ENCODE assay signal across 37 cellular contexts in genomic region chr1:107091418-107091817, GRCh38. TPM values are rescaled to one million over a fixed set of nuclear protein-coding genes. Genes with fewer than 3 reads are reported as not detected.
A peak's percentile ranks its signal among the peaks of the same experiment; 100 is the strongest.
DNase-seq lines count a peak whose midpoint lies in the region; ATAC-seq, FAIRE-seq and TF ChIP-seq lines count a peak whose summit lies in the region.
"Had no signal": no experiment of that assay in that cellular context is flagged by ENCODE, and none has a peak within 500 bp of the region (broad histone marks: within the 10 kb centered on the region; RNA-seq: fewer than 3 reads in every experiment).

No MANE protein-coding gene starts in this region.

- TF ChIP-seq RAD21 in HepG2 (CRISPR knock-in tag; IDR thresholded peaks at IDR 0.05) (no peak), K562 (CRISPR knock-in tag; conservative IDR thresholded peaks at IDR 0.05 in 1 of 2, IDR thresholded peaks at IDR 0.05 in 1 of 2) (no peak), H1 (IDR thresholded peaks at IDR 0.05 in 1 of 2, conservative IDR thresholded peaks at IDR 0.05 in 1 of 2; ENCODE audit: low read depth in 2 of 2, low read length in 2 of 2) (no peak)

- H4K20me1 ChIP-seq in HepG2 (ENCODE audit: insufficient read depth, low read length): no peaks in the 10 kb centered on the region
- H4K20me1 ChIP-seq in K562 (replicated peaks; ENCODE audit: control insufficient read depth, insufficient read depth, low read length): no peaks in the 10 kb centered on the region
- no peaks in the 10 kb centered on the region for H4K20me1 ChIP-seq in H1 (replicated peaks in 1 of 2; ENCODE audit: control insufficient read depth in 1 of 2, insufficient read depth in 2 of 2, low read length in 2 of 2)
- no peaks in the 10 kb centered on the region for H4K20me1 ChIP-seq in osteoblast (ENCODE audit: insufficient read depth, low read length)
- H4K20me1 ChIP-seq: BLaER1; BLaER1 treated with 17β-estradiol and CSF1 and Interleukin-3, amounts not matched to agents 10 nM and 100 nM had no signal

- TF ChIP-seq EP300 in HepG2 (IDR thresholded peaks at IDR 0.05; ENCODE audit: low read depth in 2 of 2, low read length in 2 of 2) (no peak), HepG2 (CRISPR knock-in tag; IDR thresholded peaks at IDR 0.05; ENCODE audit: borderline replicate concordance) (no peak), K562 (IDR thresholded peaks at IDR 0.05; ENCODE audit: low read length) (no peak), H1 (IDR thresholded peaks at IDR 0.05; ENCODE audit: borderline replicate concordance in 1 of 2, low read depth in 2 of 2, low read length in 2 of 2) (no peak)

- DNase-seq in HepG2 (ENCODE audit: low spot score): no peak
- DNase-seq in right lobe of liver: no peak
- DNase-seq in K562 (ENCODE audit: extremely low read depth in 1 of 4, low spot score in 3 of 4): no peak
- DNase-seq in H1 (ENCODE audit: low read depth in 1 of 2, low spot score in 2 of 2): no peak
- DNase-seq in osteoblast (ENCODE audit: insufficient read length, low spot score, missing footprints): peak; percentile 9
- no peak for DNase-seq in RKO (ENCODE audit: low spot score)
- no peak for DNase-seq in SIG-M5 treated with dmso at 0.1 percent for 504 hours (lab: John Stamatoyannopoulos, UW; ENCODE audit: unreplicated experiment)
- DNase-seq: 8988T; ACHN; AML-193; BE2C; C1 segment of cervical spinal cord; Caco-2; Calu3; CD4-positive, alpha-beta memory T cell; CD4-positive, alpha-beta T cell; CD4-positive, CD25-positive, alpha-beta regulatory T cell; CD8-positive, alpha-beta memory T cell; CD8-positive, alpha-beta T cell; COR-L47; DMS 273 treated with DMSO at 0.1 percent for 48 hours; DMS153; DMS53; DMS79; DMS79 treated with DMSO at 0.1 percent for 48 hours; DND-41; EL had no signal

- no peak overlapping the region for H2BK12ac ChIP-seq in H1 (ENCODE audit: low read depth, low read length)

- 16% methylated on average over 1 of the region's 1 CpG for WGBS in HepG2 (ENCODE audit: low lambda C conversion rate)
- 70% methylated on average over 1 of the region's 1 CpG for WGBS in right lobe of liver (ENCODE audit: insufficient coverage, low coverage, low lambda C conversion rate, missing lambda C conversion rate)
- 5% methylated on average over 1 of the region's 1 CpG for WGBS in K562 (ENCODE audit: insufficient coverage, low coverage, missing lambda C conversion rate)
- WGBS in H1 (ENCODE audit: extremely low coverage in 1 of 2, insufficient coverage in 1 of 2, insufficient read length in 1 of 2, insufficient replicate concordance in 2 of 2, low coverage in 1 of 2, low lambda C conversion rate in 2 of 2, missing lambda C conversion rate in 1 of 2), 2 experiments: 91% methylated on average over 1 of the region's 1 CpG; no CpG with 5 or more reads in 1 of the 2 experiments

- H2BK120ac ChIP-seq in H1 (replicated peaks; ENCODE audit: low read depth, low read length): no peak overlapping the region

- H3K4me2 ChIP-seq in HepG2 (ENCODE audit: low read depth, low read length): no peak overlapping the region
- H3K4me2 ChIP-seq in K562 (ENCODE audit: insufficient read depth, low read length): no peak overlapping the region
- no peak overlapping the region for H3K4me2 ChIP-seq in H1 (ENCODE audit: insufficient read depth in 1 of 2, low read depth in 2 of 2, low read length in 2 of 2)
- no peak overlapping the region for H3K4me2 ChIP-seq in osteoblast (ENCODE audit: insufficient read depth, low read length)
- H3K4me2 ChIP-seq: A549; BLaER1; BLaER1 treated with 17β-estradiol and CSF1 and Interleukin-3, amounts not matched to agents 10 nM and 100 nM had no signal

- TF ChIP-seq POLR2A in HepG2 (IDR thresholded peaks at IDR 0.05; ENCODE audit: insufficient read depth in 1 of 2, low read depth in 2 of 2, low read length in 2 of 2): no peak
- TF ChIP-seq POLR2A in right lobe of liver (IDR thresholded peaks at IDR 0.05): no peak
- TF ChIP-seq POLR2A in K562 (conservative IDR thresholded peaks at IDR 0.05): no peak
- TF ChIP-seq POLR2A in H1 (IDR thresholded peaks at IDR 0.05; ENCODE audit: control extremely low read depth in 1 of 2, low read depth in 2 of 2, low read length in 2 of 2): no peak

- H3K18ac ChIP-seq in H1 (ENCODE audit: extremely low read depth, low read length): no peak overlapping the region

- no peaks in the 10 kb centered on the region for H3K79me1 ChIP-seq in H1 (ENCODE audit: low read depth, low read length)

- no peak overlapping the region for H3K14ac ChIP-seq in H1 (ENCODE audit: insufficient read length)

- H4K5ac ChIP-seq in H1 (ENCODE audit: insufficient read length, low read depth, low read length): no peak overlapping the region

- H3K79me2 ChIP-seq in HepG2 (ENCODE audit: insufficient read depth, low read length) (no peaks in the 10 kb centered on the region), K562 (ENCODE audit: control insufficient read depth, insufficient read depth, low read length) (no peaks in the 10 kb centered on the region), H1 (ENCODE audit: control insufficient read depth in 1 of 2, insufficient read depth in 2 of 2, low read length in 2 of 2) (no peaks in the 10 kb centered on the region), osteoblast (ENCODE audit: insufficient read depth, low read length) (no peaks in the 10 kb centered on the region)

- H3K4me3 ChIP-seq in HepG2 (replicated peaks in 1 of 3; ENCODE audit: insufficient read depth in 1 of 3, low read depth in 2 of 3, low read length in 3 of 3) (no peak overlapping the region), right lobe of liver (no peak overlapping the region), K562 (no peak overlapping the region), H1 (ENCODE audit: extremely low read depth in 1 of 4, insufficient read depth in 2 of 4, low read depth in 3 of 4, low read length in 4 of 4) (no peak overlapping the region), osteoblast (ENCODE audit: insufficient read depth, low read length) (no peak overlapping the region)
- H3K4me3 ChIP-seq: A549; BLaER1; BLaER1 treated with 17β-estradiol and CSF1 and Interleukin-3, amounts not matched to agents 10 nM and 100 nM had no signal

- H3K36me3 ChIP-seq in HepG2 (replicated peaks in 1 of 2; ENCODE audit: control insufficient read depth in 1 of 2, insufficient read depth in 2 of 2, low read length in 2 of 2) (no peaks in the 10 kb centered on the region), right lobe of liver (no peaks in the 10 kb centered on the region), K562 (ENCODE audit: control insufficient read depth, insufficient read depth, low read length) (no peaks in the 10 kb centered on the region), H1 (ENCODE audit: control insufficient read depth in 2 of 4, insufficient read depth in 4 of 4, low read length in 3 of 4) (no peaks in the 10 kb centered on the region), osteoblast (ENCODE audit: insufficient read depth, low read length) (no peaks in the 10 kb centered on the region)
- H3K36me3 ChIP-seq: BE2C; BLaER1; BLaER1 treated with 17β-estradiol and CSF1 and Interleukin-3, amounts not matched to agents 10 nM and 100 nM had no signal

- POLR2A ChIA-PET in HepG2 (lab: Yijun Ruan, JAX) (no interaction called here), K562 (lab: Yijun Ruan, JAX) (no interaction called here), H1 (lab: Charles Lee; ENCODE audit: partially characterized antibody) (no interaction called here)

- H3K9me3 ChIP-seq in HepG2 (ENCODE audit: low read length): no peaks in the 10 kb centered on the region
- no peaks in the 10 kb centered on the region for H3K9me3 ChIP-seq in right lobe of liver
- H3K9me3 ChIP-seq in K562 (replicated peaks; ENCODE audit: control insufficient read depth, insufficient read depth, low read depth, low read length): no peaks in the 10 kb centered on the region
- no peaks in the 10 kb centered on the region for H3K9me3 ChIP-seq in H1 (ENCODE audit: insufficient read depth in 2 of 2, low read depth in 1 of 2, low read length in 1 of 2)
- H3K9me3 ChIP-seq in osteoblast (ENCODE audit: low read depth, low read length): no peaks in the 10 kb centered on the region
- H3K9me3 ChIP-seq: A549, BE2C, BLaER1, Caco-2 had no signal

- in situ Hi-C loops in HepG2 (cut with HindIII; ENCODE audit: extremely low pct_ligation_motif_present, low pct_unique_long_range_greater_than_20kb) (no loop called here), K562 (cut with MboI) (no loop called here)

- intact Hi-C loops in HepG2 (cut with micrococcal nuclease; ENCODE audit: unreplicated experiment) (no loop called here), right lobe of liver (cut with DNase I) (no loop called here), K562 (cut with micrococcal nuclease) (no loop called here)

- H3K9me1 ChIP-seq in K562 (ENCODE audit: control insufficient read depth, insufficient read depth, low read length): no peaks in the 10 kb centered on the region

- no peak overlapping the region for H2BK20ac ChIP-seq in H1 (ENCODE audit: low read length)

- H3K4ac ChIP-seq in H1 (replicated peaks; ENCODE audit: insufficient read length, low read depth, low read length): no peak overlapping the region

- no peaks in the 10 kb centered on the region for H3K4me1 ChIP-seq in HepG2 (ENCODE audit: insufficient read depth, low read length)
- H3K4me1 ChIP-seq in right lobe of liver: no peaks in the 10 kb centered on the region
- H3K4me1 ChIP-seq in K562 (replicated peaks in 1 of 2; ENCODE audit: control insufficient read depth in 2 of 2, insufficient read depth in 2 of 2, low read length in 2 of 2): no peaks in the 10 kb centered on the region
- H3K4me1 ChIP-seq in H1 (replicated peaks in 1 of 4; ENCODE audit: control insufficient read depth in 3 of 4, insufficient read depth in 4 of 4, low read length in 3 of 4): no peaks in the 10 kb centered on the region
- no peaks in the 10 kb centered on the region for H3K4me1 ChIP-seq in osteoblast (ENCODE audit: insufficient read depth, low read length)
- H3K4me1 ChIP-seq: A549; BE2C; BLaER1; BLaER1 treated with 17β-estradiol and CSF1 and Interleukin-3, amounts not matched to agents 10 nM and 100 nM; Caco-2 had no signal

- no TSS peak for BruUV-seq in HepG2 (replicated peaks; lab: Mats Ljungman, UMichigan)
- no TSS peak for BruUV-seq in K562 (replicated peaks; lab: Mats Ljungman, UMichigan)

- no peak overlapping the region for H2BK15ac ChIP-seq in H1 (ENCODE audit: low read length)

- H3K27me3 ChIP-seq in HepG2 (ENCODE audit: control insufficient read depth in 1 of 2, insufficient read depth in 2 of 2, low read length in 2 of 2) (no peaks in the 10 kb centered on the region), right lobe of liver (no peaks in the 10 kb centered on the region), K562 (ENCODE audit: control insufficient read depth in 2 of 2, insufficient read depth in 2 of 2, low read length in 2 of 2) (no peaks in the 10 kb centered on the region), H1 (replicated peaks in 1 of 4; ENCODE audit: control insufficient read depth in 3 of 4, extremely low read depth in 1 of 4, insufficient read depth in 3 of 4, low read length in 3 of 4) (no peaks in the 10 kb centered on the region), osteoblast (ENCODE audit: insufficient read depth, low read length) (no peaks in the 10 kb centered on the region)
- H3K27me3 ChIP-seq: BE2C; BLaER1; BLaER1 treated with 17β-estradiol and CSF1 and Interleukin-3, amounts not matched to agents 10 nM and 100 nM had no signal

- no peak overlapping the region for H3K56ac ChIP-seq in H1 (replicated peaks; ENCODE audit: insufficient read length, low read depth, low read length)

- no peak overlapping the region for H4K91ac ChIP-seq in H1 (replicated peaks; ENCODE audit: insufficient read length, low read length)

- H2AK5ac ChIP-seq in H1 (ENCODE audit: low read depth, low read length): no peak overlapping the region

- H3K23me2 ChIP-seq in H1 (ENCODE audit: low read depth, low read length): no peaks in the 10 kb centered on the region

- H3K23ac ChIP-seq in H1 (ENCODE audit: insufficient read length): no peak overlapping the region

- FAIRE-seq in HepG2 (lab: Jason Lieb, UNC) (no peak), K562 (lab: Jason Lieb, UNC) (no peak), H1 (lab: Jason Lieb, UNC) (no peak)
- FAIRE-seq: A204.1, A549, D721Med had no signal

- H3K27ac ChIP-seq in HepG2 (ENCODE audit: extremely low read length, insufficient read depth, low read length): no peak overlapping the region
- no peak overlapping the region for H3K27ac ChIP-seq in right lobe of liver
- no peak overlapping the region for H3K27ac ChIP-seq in K562 (ENCODE audit: extremely low read depth, low read depth, low read length)
- no peak overlapping the region for H3K27ac ChIP-seq in H1 (ENCODE audit: low read depth, low read length)
- H3K27ac ChIP-seq in osteoblast (ENCODE audit: low read depth, low read length): no peak overlapping the region
- H3K27ac ChIP-seq: 22Rv1; A549; BLaER1; BLaER1 treated with 17β-estradiol and CSF1 and Interleukin-3, amounts not matched to agents 10 nM and 100 nM; C4-2B had no signal

- H2BK5ac ChIP-seq in H1 (ENCODE audit: low read depth, low read length): no peak overlapping the region

- CTCF ChIA-PET in HepG2 (lab: Yijun Ruan, JAX; ENCODE audit: low intra/inter-chr PET ratio, low total read pairs) (no interaction called here), K562 (lab: Yijun Ruan, JAX; ENCODE audit: low intra/inter-chr PET ratio) (no interaction called here), H1 (lab: Charles Lee; ENCODE audit: partially characterized antibody) (no interaction called here)

- ATAC-seq in HepG2: no peak
- no peak for ATAC-seq in right lobe of liver
- ATAC-seq in K562: no peak
- no peak for ATAC-seq in GM18861 (IDR thresholded peaks at IDR 0.05; ENCODE audit: unreplicated experiment)
- ATAC-seq: A549; CD8-positive, alpha-beta T cell had no signal

- H3K9ac ChIP-seq in HepG2 (ENCODE audit: insufficient read depth, low read depth, low read length) (no peak overlapping the region), K562 (ENCODE audit: insufficient read depth in 1 of 2, low read depth in 2 of 2, low read length in 2 of 2) (no peak overlapping the region), H1 (replicated peaks in 1 of 4; ENCODE audit: extremely low read depth in 1 of 4, low read depth in 3 of 4, low read length in 3 of 4) (no peak overlapping the region)
- H3K9ac ChIP-seq: BLaER1; BLaER1 treated with 17β-estradiol and CSF1 and Interleukin-3, amounts not matched to agents 10 nM and 100 nM had no signal

- TF ChIP-seq CTCF in HepG2 (CRISPR knock-in tag; IDR thresholded peaks at IDR 0.05) (no peak), right lobe of liver (IDR thresholded peaks at IDR 0.05) (no peak), K562 (IDR thresholded peaks at IDR 0.05 in 2 of 3, conservative IDR thresholded peaks at IDR 0.05 in 1 of 3; ENCODE audit: insufficient read depth in 2 of 3, low read depth in 1 of 3, low read length in 3 of 3) (no peak), H1 (IDR thresholded peaks at IDR 0.05; ENCODE audit: control extremely low read depth in 1 of 3, insufficient read depth in 1 of 3, low read depth in 1 of 3, low read length in 3 of 3) (no peak), osteoblast (IDR thresholded peaks at IDR 0.05; ENCODE audit: extremely low read depth, low read depth, low read length) (no peak)

- H2AFZ ChIP-seq in HepG2 (ENCODE audit: low read length) (no peak overlapping the region), K562 (ENCODE audit: low read depth, low read length) (no peak overlapping the region), H1 (ENCODE audit: low read length) (no peak overlapping the region), osteoblast (ENCODE audit: low read length) (no peak overlapping the region)

- H4K8ac ChIP-seq in H1 (ENCODE audit: extremely low read depth, insufficient read depth, low read length): no peak overlapping the region

RNA-seq across cellular contexts. Expression of gene PRMT6, which starts 34.9 kb away (rescaled TPM):
- total RNA-seq in HepG2 (2016; rRNA removed; fragmentation: Illumina TruSeq; extraction: Trizol): 15.8 and 20.3 TPM in 2 replicates
- 1.3 TPM in 2 replicates for total RNA-seq in HepG2 (2016; cell fraction: cytosol; rRNA removed; fragmentation: Illumina TruSeq; extraction: Trizol; ENCODE audit: low read depth)
- total RNA-seq in HepG2 (2016; cell fraction: insoluble cytoplasmic fraction; rRNA removed; fragmentation: Illumina TruSeq; extraction: Trizol): 17.4 and 20.1 TPM in 2 replicates
- 9.1 and 9.4 TPM in 2 replicates for total RNA-seq in HepG2 (2016; cell fraction: membrane; rRNA removed; fragmentation: Illumina TruSeq; extraction: Trizol)
- 10.0 and 10.4 TPM in 2 replicates for total RNA-seq in HepG2 (2016; cell fraction: nucleus; rRNA removed; fragmentation: Illumina TruSeq; extraction: Trizol)
- polyA plus RNA-seq in HepG2 (2011; rRNA removed): 8.1 and 8.7 TPM in 2 replicates
- 7.1 and 7.8 TPM in 2 replicates for polyA plus RNA-seq in HepG2 (2011; cell fraction: cytosol; rRNA removed)
- 2.8 and 3.9 TPM in 2 replicates for polyA plus RNA-seq in HepG2 (2011; cell fraction: nucleus; rRNA removed)
- 8.2 and 12.4 TPM in 2 replicates for polyA plus RNA-seq in HepG2 (2012)
- 1.2 and 1.6 TPM in 2 replicates for polyA plus RNA-seq in HepG2 (2016; cell fraction: cytosol; fragmentation: Illumina TruSeq; extraction: Trizol; ENCODE audit: low read depth)
- polyA plus RNA-seq in HepG2 (2016; cell fraction: insoluble cytoplasmic fraction; fragmentation: Illumina TruSeq; extraction: Trizol; ENCODE audit: low read depth): 27.2 and 29.0 TPM in 2 replicates
- 6.9 and 7.7 TPM in 2 replicates for polyA plus RNA-seq in HepG2 (2016; cell fraction: membrane; fragmentation: Illumina TruSeq; extraction: Trizol; ENCODE audit: low read depth)
- 13.4 and 15.6 TPM in 2 replicates for polyA plus RNA-seq in HepG2 (2016; cell fraction: nucleus; fragmentation: Illumina TruSeq; extraction: Trizol; ENCODE audit: insufficient read depth, low read depth)
- polyA minus RNA-seq in HepG2 (2011; rRNA and poly(A)+ RNA removed; ENCODE audit: low replicate concordance): 11.2 and 16.9 TPM in 2 replicates
- polyA minus RNA-seq in HepG2 (2011; cell fraction: cytosol; rRNA and poly(A)+ RNA removed): 6.3 TPM in 2 replicates
- polyA minus RNA-seq in HepG2 (2011; cell fraction: nucleus; rRNA and poly(A)+ RNA removed): 5.3 and 6.1 TPM in 2 replicates
- 10 to 100 TPM in 2 of 6 experiments, 1 to 10 TPM in 3, under 1 TPM in 1; 0.97 to 12.7 (median 5.4) TPM for total RNA-seq in right lobe of liver
- total RNA-seq in K562 (2011; cell fraction: chromatin; rRNA removed; ENCODE audit: low replicate concordance): 14.0 and 15.6 TPM in 2 replicates
- total RNA-seq in K562 (2011; cell fraction: nucleolus; rRNA removed): 16.4 and 21.0 TPM in 2 replicates
- total RNA-seq in K562 (2011; cell fraction: nucleoplasm; rRNA removed): 15.0 and 16.9 TPM in 2 replicates
- 31.6 and 36.4 TPM in 2 replicates for total RNA-seq in K562 (2014; rRNA removed)
- total RNA-seq in K562 (2014; rRNA removed; fragmentation: Illumina TruSeq; extraction: Trizol): 24.8 and 27.2 TPM in 2 replicates
- 28.5 and 29.4 TPM in 2 replicates for total RNA-seq in K562 (2015; rRNA removed; fragmentation: Illumina TruSeq; extraction: Trizol)
- total RNA-seq in K562 (2021): 35.6 and 36.9 TPM in 2 replicates
- 14.5 and 24.3 TPM in 2 replicates for polyA plus RNA-seq in K562 (2011; rRNA removed)
- polyA plus RNA-seq in K562 (2011; cell fraction: cytosol; rRNA removed): 10.4 and 25.4 TPM in 2 replicates
- 6.6 and 10.2 TPM in 2 replicates for polyA plus RNA-seq in K562 (2011; cell fraction: nucleus; rRNA removed)
- polyA plus RNA-seq in K562 (2012): 21.2 and 32.4 TPM in 2 replicates
- 32.6 and 33.4 TPM in 2 replicates for polyA plus RNA-seq in K562 (2014; fragmentation: Illumina TruSeq; extraction: Trizol)
- 1 to 10 TPM; 6.1 to 7.0 TPM for polyA plus RNA-seq in K562 (2014; fragmentation: Nextera tagmentation; extraction: Ambion mirVana)
- 28.4 and 30.3 TPM in 2 replicates for polyA plus RNA-seq in K562 (2014; rRNA removed)
- 19.9 and 22.6 TPM in 2 replicates for polyA minus RNA-seq in K562 (2011; rRNA and poly(A)+ RNA removed)
- polyA minus RNA-seq in K562 (2011; cell fraction: cytosol; rRNA and poly(A)+ RNA removed): 10.2 and 17.1 TPM in 2 replicates
- polyA minus RNA-seq in K562 (2011; cell fraction: nucleus; rRNA and poly(A)+ RNA removed): 19.1 and 23.5 TPM in 2 replicates
- 38.2 and 38.4 TPM in 2 replicates for total RNA-seq in H1 (2021; fragmentation: NEBNext Ultra II Directional; extraction: Animal tissue kit (Norgen Biotek cat#: 25700))
- 23.6 and 27.7 TPM in 2 replicates for polyA plus RNA-seq in H1 (2011; rRNA removed)
- 32.3 TPM for polyA plus RNA-seq in H1 (2011; cell fraction: cytosol; rRNA removed)
- 19.1 TPM for polyA plus RNA-seq in H1 (2011; cell fraction: nucleus; rRNA removed)
- polyA plus RNA-seq in H1 (2012, experiment 1 of 2): 28.8 to 31.0 TPM (median 30.0 TPM) in 4 replicates
- polyA plus RNA-seq in H1 (2012, experiment 2 of 2): 15.8 TPM
- 19.3 TPM for polyA plus RNA-seq in H1 (2013, experiment 1 of 2)
- polyA plus RNA-seq in H1 (2013, experiment 2 of 2): 18.5 TPM
- polyA minus RNA-seq in H1 (2011; rRNA and poly(A)+ RNA removed): 20.7 and 22.0 TPM in 2 replicates
- polyA minus RNA-seq in H1 (2011; cell fraction: cytosol; rRNA and poly(A)+ RNA removed): 22.9 TPM
- polyA minus RNA-seq in H1 (2011; cell fraction: nucleus; rRNA and poly(A)+ RNA removed): 21.0 TPM
- total RNA-seq in osteoblast: 18.9 and 22.4 TPM in 2 replicates
- polyA plus RNA-seq: A549 had no signal

RNA-seq across cellular contexts. Expression of gene NTNG1, which starts 49.4 kb away (rescaled TPM):
- total RNA-seq in HepG2 (2016; rRNA removed; fragmentation: Illumina TruSeq; extraction: Trizol) (not detected in 2 replicates), right lobe of liver (not detected), K562 (2014; rRNA removed) (not detected in 2 replicates), K562 (2014; rRNA removed; fragmentation: Illumina TruSeq; extraction: Trizol) (not detected in 2 replicates), K562 (2015; rRNA removed; fragmentation: Illumina TruSeq; extraction: Trizol) (not detected in 2 replicates), K562 (2021) (not detected in 2 replicates), osteoblast (3.6 and 6.2 TPM in 2 replicates)
- not detected in 2 replicates for total RNA-seq in HepG2 (2016; cell fraction: cytosol; rRNA removed; fragmentation: Illumina TruSeq; extraction: Trizol; ENCODE audit: low read depth)
- total RNA-seq in HepG2 (2016; cell fraction: insoluble cytoplasmic fraction; rRNA removed; fragmentation: Illumina TruSeq; extraction: Trizol): not detected in 2 replicates
- total RNA-seq in HepG2 (2016; cell fraction: membrane; rRNA removed; fragmentation: Illumina TruSeq; extraction: Trizol): not detected in 2 replicates
- not detected in 2 replicates for total RNA-seq in HepG2 (2016; cell fraction: nucleus; rRNA removed; fragmentation: Illumina TruSeq; extraction: Trizol)
- polyA plus RNA-seq in HepG2 (2011; rRNA removed) (0.03 TPM in 1 of 2 replicates, not detected in the other), K562 (2011; rRNA removed) (not detected in 2 replicates), K562 (2014; fragmentation: Illumina TruSeq; extraction: Trizol) (not detected in 2 replicates), K562 (2014; fragmentation: Nextera tagmentation; extraction: Ambion mirVana) (not detected), K562 (2014; rRNA removed) (not detected in 2 replicates), H1 (2011; rRNA removed) (0.83 and 1.2 TPM in 2 replicates)
- polyA plus RNA-seq in HepG2 (2011; cell fraction: cytosol; rRNA removed): 0.01 and 0.04 TPM in 2 replicates
- 0.05 and 0.10 TPM in 2 replicates for polyA plus RNA-seq in HepG2 (2011; cell fraction: nucleus; rRNA removed)
- not detected in 2 replicates for polyA plus RNA-seq in HepG2 (2012)
- polyA plus RNA-seq in HepG2 (2016; cell fraction: cytosol; fragmentation: Illumina TruSeq; extraction: Trizol; ENCODE audit: low read depth): not detected in 2 replicates
- not detected in 2 replicates for polyA plus RNA-seq in HepG2 (2016; cell fraction: insoluble cytoplasmic fraction; fragmentation: Illumina TruSeq; extraction: Trizol; ENCODE audit: low read depth)
- polyA plus RNA-seq in HepG2 (2016; cell fraction: membrane; fragmentation: Illumina TruSeq; extraction: Trizol; ENCODE audit: low read depth): not detected in 2 replicates
- not detected in 2 replicates for polyA plus RNA-seq in HepG2 (2016; cell fraction: nucleus; fragmentation: Illumina TruSeq; extraction: Trizol; ENCODE audit: insufficient read depth, low read depth)
- 0.28 TPM in 1 of 2 replicates, not detected in the other for polyA minus RNA-seq in HepG2 (2011; rRNA and poly(A)+ RNA removed; ENCODE audit: low replicate concordance)
- not detected in 2 replicates for polyA minus RNA-seq in HepG2 (2011; cell fraction: cytosol; rRNA and poly(A)+ RNA removed)
- 0.25 and 0.26 TPM in 2 replicates for polyA minus RNA-seq in HepG2 (2011; cell fraction: nucleus; rRNA and poly(A)+ RNA removed)
- total RNA-seq in K562 (2011; cell fraction: chromatin; rRNA removed; ENCODE audit: low replicate concordance): not detected in 2 replicates
- not detected in 2 replicates for total RNA-seq in K562 (2011; cell fraction: nucleolus; rRNA removed)
- total RNA-seq in K562 (2011; cell fraction: nucleoplasm; rRNA removed): not detected in 2 replicates
- polyA plus RNA-seq in K562 (2011; cell fraction: cytosol; rRNA removed): not detected in 2 replicates
- not detected in 2 replicates for polyA plus RNA-seq in K562 (2011; cell fraction: nucleus; rRNA removed)
- polyA plus RNA-seq in K562 (2012): not detected in 2 replicates
- not detected in 2 replicates for polyA minus RNA-seq in K562 (2011; rRNA and poly(A)+ RNA removed)
- polyA minus RNA-seq in K562 (2011; cell fraction: cytosol; rRNA and poly(A)+ RNA removed): not detected in 2 replicates
- polyA minus RNA-seq in K562 (2011; cell fraction: nucleus; rRNA and poly(A)+ RNA removed): not detected in 2 replicates
- 3.4 and 4.1 TPM in 2 replicates for total RNA-seq in H1 (2021; fragmentation: NEBNext Ultra II Directional; extraction: Animal tissue kit (Norgen Biotek cat#: 25700))
- 1.2 TPM for polyA plus RNA-seq in H1 (2011; cell fraction: cytosol; rRNA removed)
- 1.4 TPM for polyA plus RNA-seq in H1 (2011; cell fraction: nucleus; rRNA removed)
- 0.62 to 1.7 TPM (median 0.97 TPM) in 4 replicates for polyA plus RNA-seq in H1 (2012, experiment 1 of 2)
- polyA plus RNA-seq in H1 (2012, experiment 2 of 2): 0.20 TPM
- 2.6 TPM for polyA plus RNA-seq in H1 (2013, experiment 1 of 2)
- polyA plus RNA-seq in H1 (2013, experiment 2 of 2): 2.9 TPM
- polyA minus RNA-seq in H1 (2011; rRNA and poly(A)+ RNA removed): 3.4 and 3.7 TPM in 2 replicates
- 0.73 TPM for polyA minus RNA-seq in H1 (2011; cell fraction: cytosol; rRNA and poly(A)+ RNA removed)
- polyA minus RNA-seq in H1 (2011; cell fraction: nucleus; rRNA and poly(A)+ RNA removed): 13.4 TPM
- total RNA-seq: A172; Caco-2; CD4-positive, alpha-beta memory T cell; CD4-positive, alpha-beta T cell; CD4-positive, CD25-positive, alpha-beta regulatory T cell; CD8-positive, alpha-beta memory T cell; CD8-positive, alpha-beta T cell had no signal
- polyA plus RNA-seq: A549; CD14-positive monocyte; CD4-positive, alpha-beta memory T cell; CD4-positive, CD25-positive, alpha-beta regulatory T cell; CD8-positive, alpha-beta memory T cell had no signal

Comparison
In these comparisons a context has a peak if more than half of its experiments do, and no peak if none do; other contexts are left out.
1. Of the 241 proteins assayed by ChIP-seq in both HepG2 and K562: peak only in HepG2: none; only in K562: none; in both: CEBPB; in neither: 240.